In genomic region chr2:166972418-166972817, GRCh38 we compare ENCODE assay signal across 21 cellular contexts.
A peak's percentile ranks its signal among the peaks of the same experiment; 100 is the strongest.
DNase-seq lines count a peak whose midpoint lies in the region; ATAC-seq and TF ChIP-seq lines count a peak whose summit lies in the region.
"Had no signal": no experiment of that assay in that cellular context is flagged by ENCODE, and none has a peak within 500 bp of the region (broad histone marks: within the 10 kb centered on the region; RNA-seq: fewer than 3 reads in every experiment).

No MANE protein-coding gene starts in this region.

- H3K27me3 ChIP-seq in GM23338 (ENCODE audit: insufficient read depth), result no peaks in the 10 kb centered on the region
- H3K27me3 ChIP-seq in Loucy (ENCODE audit: insufficient read depth, low read length, poor library complexity, severe bottlenecking), result no peaks in the 10 kb centered on the region
- H3K27me3 ChIP-seq: BE2C had no signal

- H4K20me1 ChIP-seq in GM23338 (replicated peaks; ENCODE audit: insufficient read depth) (no peaks in the 10 kb centered on the region), Loucy (ENCODE audit: insufficient read depth, low read length, poor library complexity, severe bottlenecking) (no peaks in the 10 kb centered on the region)

- H3K27ac ChIP-seq in GM23338 (ENCODE audit: low read depth), result no peak overlapping the region
- H3K27ac ChIP-seq: A549 had no signal

- H3K4me3 ChIP-seq in GM23338 (no peak overlapping the region), Loucy (ENCODE audit: low read length, poor library complexity, severe bottlenecking) (no peak overlapping the region), astrocyte of the spinal cord (ENCODE audit: low read depth, low read length) (no peak overlapping the region)
- H3K4me3 ChIP-seq: A549 had no signal

- intact Hi-C loops in left colon (cut with DNase I, micrococcal nuclease) (no loop called here), Right ventricle myocardium superior (cut with DNase I) (no loop called here)

- H3K4me3 Mint-ChIP-seq in GM23338, result peak overlapping the region; percentile 7; the same call in 1 of the 3 replicates
- H3K4me3 Mint-ChIP-seq: CD4-positive, CD25-positive, alpha-beta regulatory T cell; HFFc6 had no signal

- no peak overlapping the region for H3K9ac ChIP-seq in Loucy (ENCODE audit: low read depth, low read length, poor library complexity, severe bottlenecking)

- no peaks in the 10 kb centered on the region for H3K27me3 Mint-ChIP-seq in GM23338 (ENCODE audit: insufficient read depth, low read depth, poor library complexity)
- H3K27me3 Mint-ChIP-seq: CD4-positive, CD25-positive, alpha-beta regulatory T cell had no signal

- no peak for TF ChIP-seq CTCF in GM23338 (conservative IDR thresholded peaks at IDR 0.05; ENCODE audit: low read depth in 2 of 2)
- no peak for TF ChIP-seq CTCF in Loucy (conservative IDR thresholded peaks at IDR 0.05; ENCODE audit: low read length)
- no peak for TF ChIP-seq CTCF in astrocyte of the spinal cord (IDR thresholded peaks at IDR 0.05; ENCODE audit: low read depth, low read length)

- H3K9me3 ChIP-seq in Loucy (ENCODE audit: insufficient read depth, low read depth, low read length), result no peaks in the 10 kb centered on the region
- H3K9me3 ChIP-seq: A549, BE2C had no signal

- no peaks in the 10 kb centered on the region for H3K9me2 ChIP-seq in GM23338 (ENCODE audit: insufficient read depth)
- H3K9me2 ChIP-seq in Loucy (replicated peaks; ENCODE audit: low read depth, low read length), result no peaks in the 10 kb centered on the region

- DNase-seq in GM23338 (ENCODE audit: low spot score) (no peak), astrocyte of the spinal cord (ENCODE audit: low read depth, low spot score) (peak; percentile 18), left colon (no peak), Right ventricle myocardium superior (no peak), NOMO-1 treated with dmso at 0.1 percent for 144 hours (lab: John Stamatoyannopoulos, UW; ENCODE audit: unreplicated experiment) (no peak)
- DNase-seq: BE2C; CD4-positive, CD25-positive, alpha-beta regulatory T cell; HFFc6; KG1; NCI-H1092 treated with DMSO at 0.1 percent for 48 hours; NCI-H146; NCI-H2029; NCI-H345; NCI-H524; NCI-H82; OCI-M1 had no signal

- in situ Hi-C loops in astrocyte of the spinal cord (cut with HindIII; ENCODE audit: low sequenced_read_pairs), result no loop called here

- H3K4me1 ChIP-seq in GM23338 (ENCODE audit: insufficient read depth) (peaks cover 24% of the 10 kb centered on the region), Loucy (ENCODE audit: insufficient read depth, low read length, poor library complexity, severe bottlenecking) (no peaks in the 10 kb centered on the region)
- H3K4me1 ChIP-seq: A549, BE2C had no signal

- peaks cover 27% of the 10 kb centered on the region for H3K4me1 Mint-ChIP-seq in GM23338
- H3K4me1 Mint-ChIP-seq: CD4-positive, CD25-positive, alpha-beta regulatory T cell had no signal

- no peaks in the 10 kb centered on the region for H3K36me3 ChIP-seq in GM23338 (ENCODE audit: insufficient read depth)
- H3K36me3 ChIP-seq in Loucy (ENCODE audit: insufficient read depth, low read length), result no peaks in the 10 kb centered on the region
- H3K36me3 ChIP-seq: BE2C had no signal

- H3K4me2 ChIP-seq in GM23338 (peak overlapping the region; percentile 4), Loucy (ENCODE audit: low read depth, low read length, poor library complexity, severe bottlenecking) (no peak overlapping the region)
- H3K4me2 ChIP-seq: A549 had no signal

- H3K79me2 ChIP-seq in GM23338 (replicated peaks; ENCODE audit: insufficient read depth) (no peaks in the 10 kb centered on the region), Loucy (ENCODE audit: insufficient read depth, low read length) (no peaks in the 10 kb centered on the region)

- H3K9me3 Mint-ChIP-seq in GM23338, result no peaks in the 10 kb centered on the region; the same call in 2 of the 3 replicates

- ATAC-seq in GM23338, result no peak
- ATAC-seq in left colon, result peak; percentile 77
- no peak for ATAC-seq in Right ventricle myocardium superior (ENCODE audit: poor library complexity)
- ATAC-seq in GM19035 (IDR thresholded peaks at IDR 0.05; ENCODE audit: unreplicated experiment), result no peak
- ATAC-seq in GM21528 (IDR thresholded peaks at IDR 0.05; ENCODE audit: low FRiP score, unreplicated experiment), result no peak
- ATAC-seq: A549, Right ventricle myocardium inferior had no signal

- H2AFZ ChIP-seq in GM23338 (peak overlapping the region; percentile 2; the same call in 1 of the 2 replicates), Loucy (ENCODE audit: low read length) (peak overlapping the region; percentile 53)

- H3K27ac Mint-ChIP-seq in GM23338, result peak overlapping the region; percentile 84
- H3K27ac Mint-ChIP-seq: CD4-positive, CD25-positive, alpha-beta regulatory T cell; HFFc6 had no signal

- H3F3A ChIP-seq in GM23338 (replicated peaks; ENCODE audit: low read depth) (no peaks in the 10 kb centered on the region), Loucy (ENCODE audit: low read depth) (no peaks in the 10 kb centered on the region)

- H3K36me3 Mint-ChIP-seq in GM23338 (ENCODE audit: low read depth), result no peaks in the 10 kb centered on the region
- H3K36me3 Mint-ChIP-seq: CD4-positive, CD25-positive, alpha-beta regulatory T cell had no signal

TF ChIP-seq in GM23338, 12 proteins besides CTCF, POLR2A, EP300 and RAD21 (continues in another document):
- TF ChIP-seq STAT1 (IDR thresholded peaks at IDR 0.05; ENCODE audit: unreplicated experiment), result no peak
- TF ChIP-seq, protein P1, sequence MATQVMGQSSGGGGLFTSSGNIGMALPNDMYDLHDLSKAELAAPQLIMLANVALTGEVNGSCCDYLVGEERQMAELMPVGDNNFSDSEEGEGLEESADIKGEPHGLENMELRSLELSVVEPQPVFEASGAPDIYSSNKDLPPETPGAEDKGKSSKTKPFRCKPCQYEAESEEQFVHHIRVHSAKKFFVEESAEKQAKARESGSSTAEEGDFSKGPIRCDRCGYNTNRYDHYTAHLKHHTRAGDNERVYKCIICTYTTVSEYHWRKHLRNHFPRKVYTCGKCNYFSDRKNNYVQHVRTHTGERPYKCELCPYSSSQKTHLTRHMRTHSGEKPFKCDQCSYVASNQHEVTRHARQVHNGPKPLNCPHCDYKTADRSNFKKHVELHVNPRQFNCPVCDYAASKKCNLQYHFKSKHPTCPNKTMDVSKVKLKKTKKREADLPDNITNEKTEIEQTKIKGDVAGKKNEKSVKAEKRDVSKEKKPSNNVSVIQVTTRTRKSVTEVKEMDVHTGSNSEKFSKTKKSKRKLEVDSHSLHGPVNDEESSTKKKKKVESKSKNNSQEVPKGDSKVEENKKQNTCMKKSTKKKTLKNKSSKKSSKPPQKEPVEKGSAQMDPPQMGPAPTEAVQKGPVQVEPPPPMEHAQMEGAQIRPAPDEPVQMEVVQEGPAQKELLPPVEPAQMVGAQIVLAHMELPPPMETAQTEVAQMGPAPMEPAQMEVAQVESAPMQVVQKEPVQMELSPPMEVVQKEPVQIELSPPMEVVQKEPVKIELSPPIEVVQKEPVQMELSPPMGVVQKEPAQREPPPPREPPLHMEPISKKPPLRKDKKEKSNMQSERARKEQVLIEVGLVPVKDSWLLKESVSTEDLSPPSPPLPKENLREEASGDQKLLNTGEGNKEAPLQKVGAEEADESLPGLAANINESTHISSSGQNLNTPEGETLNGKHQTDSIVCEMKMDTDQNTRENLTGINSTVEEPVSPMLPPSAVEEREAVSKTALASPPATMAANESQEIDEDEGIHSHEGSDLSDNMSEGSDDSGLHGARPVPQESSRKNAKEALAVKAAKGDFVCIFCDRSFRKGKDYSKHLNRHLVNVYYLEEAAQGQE (IDR thresholded peaks at IDR 0.05; ENCODE audit: unreplicated experiment), result no peak
- no peak for TF ChIP-seq JUNB (IDR thresholded peaks at IDR 0.05; ENCODE audit: unreplicated experiment)
- no peak for TF ChIP-seq CREB1 (CRISPR knock-in tag; IDR thresholded peaks at IDR 0.05; ENCODE audit: low read depth)
